1 cellular context compared by ENCODE assay signal in the genomic region with DNA sequence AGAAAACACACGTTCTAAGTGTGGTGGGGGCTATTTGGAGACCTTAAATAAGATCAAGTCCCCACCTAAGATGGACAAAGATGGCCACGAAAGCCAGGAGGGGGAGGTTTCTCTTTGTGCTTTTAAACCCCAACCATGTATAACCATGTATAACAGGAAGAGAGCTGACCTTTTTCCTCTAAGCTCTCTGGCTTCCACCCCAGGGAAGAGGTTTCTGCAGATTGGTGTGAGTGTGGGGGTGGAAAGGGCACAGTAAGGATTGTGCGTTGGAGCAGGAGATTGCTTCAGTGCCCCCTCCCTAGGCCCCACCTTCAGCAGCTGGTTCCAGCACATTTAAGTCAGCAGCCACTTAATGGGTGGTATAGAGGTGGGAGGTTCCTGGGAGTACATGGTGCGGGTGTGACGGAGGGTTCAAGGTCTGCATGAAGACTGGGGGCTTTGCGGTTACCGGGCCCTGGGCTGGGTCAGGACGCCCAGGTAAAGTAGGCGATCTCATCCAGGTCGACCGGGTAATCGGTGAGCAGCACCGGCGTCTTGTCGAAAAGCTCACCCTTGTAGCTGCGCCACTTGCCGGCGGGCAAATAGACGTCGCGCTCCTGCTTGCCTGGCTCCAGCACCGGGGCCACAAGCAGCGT.
TF ChIP-seq lines count a peak whose summit lies in the region.

No MANE protein-coding gene starts in this region.

TF ChIP-seq in GM12878, 131 proteins besides CTCF, POLR2A, EP300 and RAD21:
- TF ChIP-seq, protein P1, sequence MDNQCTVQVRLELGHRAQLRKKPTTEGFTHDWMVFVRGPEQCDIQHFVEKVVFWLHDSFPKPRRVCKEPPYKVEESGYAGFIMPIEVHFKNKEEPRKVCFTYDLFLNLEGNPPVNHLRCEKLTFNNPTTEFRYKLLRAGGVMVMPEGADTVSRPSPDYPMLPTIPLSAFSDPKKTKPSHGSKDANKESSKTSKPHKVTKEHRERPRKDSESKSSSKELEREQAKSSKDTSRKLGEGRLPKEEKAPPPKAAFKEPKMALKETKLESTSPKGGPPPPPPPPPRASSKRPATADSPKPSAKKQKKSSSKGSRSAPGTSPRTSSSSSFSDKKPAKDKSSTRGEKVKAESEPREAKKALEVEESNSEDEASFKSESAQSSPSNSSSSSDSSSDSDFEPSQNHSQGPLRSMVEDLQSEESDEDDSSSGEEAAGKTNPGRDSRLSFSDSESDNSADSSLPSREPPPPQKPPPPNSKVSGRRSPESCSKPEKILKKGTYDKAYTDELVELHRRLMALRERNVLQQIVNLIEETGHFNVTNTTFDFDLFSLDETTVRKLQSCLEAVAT (IDR thresholded peaks at IDR 0.05) = no peak
- TF ChIP-seq, protein P2, sequence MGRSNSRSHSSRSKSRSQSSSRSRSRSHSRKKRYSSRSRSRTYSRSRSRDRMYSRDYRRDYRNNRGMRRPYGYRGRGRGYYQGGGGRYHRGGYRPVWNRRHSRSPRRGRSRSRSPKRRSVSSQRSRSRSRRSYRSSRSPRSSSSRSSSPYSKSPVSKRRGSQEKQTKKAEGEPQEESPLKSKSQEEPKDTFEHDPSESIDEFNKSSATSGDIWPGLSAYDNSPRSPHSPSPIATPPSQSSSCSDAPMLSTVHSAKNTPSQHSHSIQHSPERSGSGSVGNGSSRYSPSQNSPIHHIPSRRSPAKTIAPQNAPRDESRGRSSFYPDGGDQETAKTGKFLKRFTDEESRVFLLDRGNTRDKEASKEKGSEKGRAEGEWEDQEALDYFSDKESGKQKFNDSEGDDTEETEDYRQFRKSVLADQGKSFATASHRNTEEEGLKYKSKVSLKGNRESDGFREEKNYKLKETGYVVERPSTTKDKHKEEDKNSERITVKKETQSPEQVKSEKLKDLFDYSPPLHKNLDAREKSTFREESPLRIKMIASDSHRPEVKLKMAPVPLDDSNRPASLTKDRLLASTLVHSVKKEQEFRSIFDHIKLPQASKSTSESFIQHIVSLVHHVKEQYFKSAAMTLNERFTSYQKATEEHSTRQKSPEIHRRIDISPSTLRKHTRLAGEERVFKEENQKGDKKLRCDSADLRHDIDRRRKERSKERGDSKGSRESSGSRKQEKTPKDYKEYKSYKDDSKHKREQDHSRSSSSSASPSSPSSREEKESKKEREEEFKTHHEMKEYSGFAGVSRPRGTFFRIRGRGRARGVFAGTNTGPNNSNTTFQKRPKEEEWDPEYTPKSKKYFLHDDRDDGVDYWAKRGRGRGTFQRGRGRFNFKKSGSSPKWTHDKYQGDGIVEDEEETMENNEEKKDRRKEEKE (IDR thresholded peaks at IDR 0.05) = no peak
- TF ChIP-seq RB1 (IDR thresholded peaks at IDR 0.05; ENCODE audit: borderline replicate concordance) (no peak), RAD51 (IDR thresholded peaks at IDR 0.05) (no peak)
